In genomic region chrX:30971761-30972603, GRCh38 we compare ENCODE assay signal across 8 cellular contexts.
DNase-seq lines count a peak whose midpoint lies in the region; ATAC-seq and TF ChIP-seq lines count a peak whose summit lies in the region.

No MANE protein-coding gene starts in this region.

- TF ChIP-seq CTCF in CD4-positive, alpha-beta T cell (IDR thresholded peaks at IDR 0.05): peak; percentile 57
- peak; percentile 62 for TF ChIP-seq CTCF in progenitor cell of endocrine pancreas (IDR thresholded peaks at IDR 0.05; ENCODE audit: unreplicated experiment)

- H3K4me1 Mint-ChIP-seq in CD4-positive, alpha-beta T cell (ENCODE audit: low read depth): peaks cover 18% of the 10 kb centered on the region
- H3K4me1 Mint-ChIP-seq in progenitor cell of endocrine pancreas (ENCODE audit: low read depth): peaks cover 5% of the 10 kb centered on the region

- CTCF ChIA-PET in CD4-positive, alpha-beta T cell (lab: Charles Lee): interaction anchor here (0.7 to 0.9 kb wide), 2 partner anchors 9 to 17 kb away, joined by 3 read pairs; no protein-coding TSS in a partner anchor

- H3K27me3 ChIP-seq in CD4-positive, alpha-beta T cell (ENCODE audit: control insufficient read depth, insufficient read depth, low read length): no peaks in the 10 kb centered on the region

- peak in 5 of 10 experiments; percentile 0 to 2 (median 1) for DNase-seq in CD4-positive, alpha-beta T cell
- peak; percentile 49 for DNase-seq in NCI-H460 (ENCODE audit: extremely low read depth, low read depth)
- peak; percentile 0 for DNase-seq in activated gamma-delta T cell treated with anti-CD3 and anti-CD28 coated beads, Interleukin-2, amount 50 U/mL, for 16 hours (ENCODE audit: low read depth)
- DNase-seq in head of caudate nucleus: peak in 27 of 42 donors; percentile 5 to 68 (median 19)
- no peak for DNase-seq in progenitor cell of endocrine pancreas (ENCODE audit: low spot score, unreplicated experiment)
- DNase-seq in NCI-H774 (lab: John Stamatoyannopoulos, UW): no peak

- H3K9me3 Mint-ChIP-seq in CD4-positive, alpha-beta T cell: no peaks in the 10 kb centered on the region
- peaks cover 10% of the 10 kb centered on the region for H3K9me3 Mint-ChIP-seq in progenitor cell of endocrine pancreas (ENCODE audit: low read depth)

- H3K9me3 ChIP-seq in CD4-positive, alpha-beta T cell (ENCODE audit: control insufficient read depth, low read length): no peaks in the 10 kb centered on the region

- peak overlapping the region; percentile 80 for H3K4me3 Mint-ChIP-seq in CD4-positive, alpha-beta T cell
- peak overlapping the region; percentile 57 for H3K4me3 Mint-ChIP-seq in progenitor cell of endocrine pancreas (ENCODE audit: low read depth)

- ATAC-seq in CD4-positive, alpha-beta T cell (ENCODE audit: poor library complexity): peak; percentile 67
- ATAC-seq in GM18867 (IDR thresholded peaks at IDR 0.05; ENCODE audit: unreplicated experiment) (peak; percentile 97), HG03025 (IDR thresholded peaks at IDR 0.05; ENCODE audit: low FRiP score, unreplicated experiment) (peak; percentile 91)

- no peak overlapping the region for H3K27ac ChIP-seq in CD4-positive, alpha-beta T cell (ENCODE audit: low read depth, low read length)

- no peaks in the 10 kb centered on the region for H3K36me3 Mint-ChIP-seq in CD4-positive, alpha-beta T cell (ENCODE audit: low read depth)
- no peaks in the 10 kb centered on the region for H3K36me3 Mint-ChIP-seq in progenitor cell of endocrine pancreas (ENCODE audit: insufficient read depth)

- H3K27ac Mint-ChIP-seq in CD4-positive, alpha-beta T cell: no peak overlapping the region
- no peak overlapping the region for H3K27ac Mint-ChIP-seq in progenitor cell of endocrine pancreas

- intact Hi-C loops in CD4-positive, alpha-beta T cell (cut with DNase I, micrococcal nuclease): no loop called here
- intact Hi-C loops in head of caudate nucleus (cut with DNase I): no loop called here

- POLR2A ChIA-PET in CD4-positive, alpha-beta T cell (lab: Charles Lee): no interaction called here

- peaks cover 3% of the 10 kb centered on the region for H3K27me3 Mint-ChIP-seq in CD4-positive, alpha-beta T cell
- H3K27me3 Mint-ChIP-seq in progenitor cell of endocrine pancreas: peaks cover 2% of the 10 kb centered on the region

Comparison
In these comparisons a context has a peak if more than half of its experiments do, and no peak if none do; other contexts are left out.
1. DNase-seq: peak in NCI-H460 (single experiment), activated gamma-delta T cell treated with anti-CD3 and anti-CD28 coated beads, Interleukin-2, amount 50 U/mL, for 16 hours (single experiment) and head of caudate nucleus (27 of 42); none in progenitor cell of endocrine pancreas (single experiment) and NCI-H774 (single experiment).
2. Peak in every context shown above with its lines, with median percentiles within 50 percentile points of each other: ATAC-seq.